ENCODE assay signal across 7 cellular contexts in the genomic region with DNA sequence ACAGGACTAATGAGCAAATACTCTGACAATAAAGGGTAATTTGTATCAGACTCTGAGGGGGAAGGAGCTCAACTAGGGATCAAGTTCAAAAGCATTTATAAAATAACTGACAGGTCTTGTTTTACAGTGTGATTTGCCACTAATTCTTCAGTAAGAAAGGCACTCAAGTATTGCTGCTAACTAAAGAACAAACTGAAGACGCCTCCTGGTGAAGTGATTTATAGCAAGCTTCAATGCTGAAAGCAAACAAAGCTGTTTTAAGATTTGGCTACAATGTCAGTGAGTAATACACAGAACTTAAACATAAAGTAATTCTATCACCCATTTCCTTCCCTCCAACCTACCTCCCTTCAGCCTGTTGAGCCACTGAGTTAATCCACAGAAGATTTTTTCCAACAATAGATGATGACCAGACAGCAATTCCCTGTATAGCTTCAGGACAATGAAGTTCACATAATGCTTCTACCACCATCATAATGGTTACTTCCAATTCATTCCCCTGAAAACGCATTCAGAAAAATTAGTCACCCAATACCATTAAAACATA. TPM values are rescaled to one million over a fixed set of nuclear protein-coding genes. Genes with fewer than 3 reads are reported as not detected.
DNase-seq lines count a peak whose midpoint lies in the region; FAIRE-seq and TF ChIP-seq lines count a peak whose summit lies in the region.
"Not testable (repeated sequence)": the region's sequence is repeated elsewhere in the genome, so short reads cannot be mapped to it uniquely, and the experiment has no call there.

No MANE protein-coding gene starts in this region.

- H3K36me3 Mint-ChIP-seq in osteocyte (ENCODE audit: unreplicated experiment), result peaks cover 36% of the 10 kb centered on the region

- not testable (repeated sequence) for H3K9me3 ChIP-seq in MG63

- H3K27me3 ChIP-seq in MG63, result not testable (repeated sequence)

- not testable (repeated sequence) for H3K4me3 Mint-ChIP-seq in osteocyte (ENCODE audit: unreplicated experiment)

- DNase-seq in AG09319 (ENCODE audit: extremely low read depth, low read depth), result peak; percentile 14
- not testable (repeated sequence) for DNase-seq in H54 (ENCODE audit: insufficient read length, low spot score); osteocyte (ENCODE audit: extremely low spot score, unreplicated experiment)
- DNase-seq in MG63, result peak; percentile 4
- peak; percentile 49 for DNase-seq in amniotic epithelial cell (ENCODE audit: low read depth)
- DNase-seq in dermis blood vessel endothelial cell, result peak; percentile 56
- DNase-seq in foreskin fibroblast, result peak; percentile 24 to 47

- not testable (repeated sequence) for TF ChIP-seq CTCF in AG09319 (IDR thresholded peaks at IDR 0.05; ENCODE audit: low read depth, low read length); foreskin fibroblast (IDR thresholded peaks at IDR 0.05; ENCODE audit: low read depth, low read length)
- TF ChIP-seq CTCF in osteocyte (IDR thresholded peaks at IDR 0.05), result peak; percentile 14

- TF ChIP-seq POLR2A in H54 (IDR thresholded peaks at IDR 0.05; ENCODE audit: low read depth, low read length), result not testable (repeated sequence)

- peak; percentile 83 for FAIRE-seq in H54 (lab: Jason Lieb, UNC)

- peak overlapping the region; percentile 73 for H3K27ac Mint-ChIP-seq in osteocyte (ENCODE audit: unreplicated experiment)

- not testable (repeated sequence) for H3K4me3 ChIP-seq in MG63; foreskin fibroblast (ENCODE audit: low read depth in 1 of 2, low read length in 2 of 2)

- not testable (repeated sequence) for H3K9me3 Mint-ChIP-seq in osteocyte (ENCODE audit: unreplicated experiment)

- peaks cover 25% of the 10 kb centered on the region for H3K4me1 Mint-ChIP-seq in osteocyte (ENCODE audit: unreplicated experiment)

- H3K36me3 ChIP-seq in MG63, result peaks cover 51% of the 10 kb centered on the region

- not testable (repeated sequence) for H3K27me3 Mint-ChIP-seq in osteocyte (ENCODE audit: unreplicated experiment)

RNA-seq across cellular contexts. Expression of a gene that starts 59.9 kb away (rescaled TPM):
- 15.3 and 22.3 TPM in 2 replicates for total RNA-seq in MG63 (2014; rRNA removed; shearing (Covaris generic); ENCODE audit: low replicate concordance)
- total RNA-seq in dermis blood vessel endothelial cell (85.4 and 87.0 TPM in 2 replicates), osteocyte (77.9 and 89.6 TPM in 2 replicates)
